In genomic region chr3:66038726-66039589, GRCh38 we compare ENCODE assay signal across 1 cellular context.
TF ChIP-seq lines count a peak whose summit lies in the region.

Gene MAGI1 (minus strand): TSS chr3:66038918. CDS start chr3:66038308, 610 bp downstream.

TF ChIP-seq in HepG2, 621 proteins besides CTCF, POLR2A, EP300 and RAD21 (continued from another document):
- no peak for TF ChIP-seq ZNF580 (CRISPR knock-in tag; IDR thresholded peaks at IDR 0.05; ENCODE audit: borderline replicate concordance, low read depth)
- peak; percentile 48; the same call in 1 of the 2 replicates for TF ChIP-seq CCDC6 (CRISPR knock-in tag; IDR thresholded peaks at IDR 0.05)
- TF ChIP-seq TBX2 (CRISPR knock-in tag; IDR thresholded peaks at IDR 0.05; ENCODE audit: borderline replicate concordance) = peak; percentile 61
- peak; percentile 60; the same call in 1 of the 2 replicates for TF ChIP-seq CHD4 (IDR thresholded peaks at IDR 0.05; ENCODE audit: borderline replicate concordance, low read length)
- TF ChIP-seq PHF21A (CRISPR knock-in tag; IDR thresholded peaks at IDR 0.05) = peak; percentile 53
- TF ChIP-seq ZNF609 (CRISPR knock-in tag; IDR thresholded peaks at IDR 0.05; ENCODE audit: borderline replicate concordance) = peak; percentile 32; the same call in 1 of the 2 replicates
- TF ChIP-seq ZBTB40 (IDR thresholded peaks at IDR 0.05) = no peak
- TF ChIP-seq ZBTB40 (CRISPR knock-in tag; IDR thresholded peaks at IDR 0.05) = peak; percentile 21; the same call in 1 of the 2 replicates
- TF ChIP-seq ZNF768 (CRISPR knock-in tag; IDR thresholded peaks at IDR 0.05) = 0 out of 2 replicates have a peak, but pooled peaks have one; percentile 38
- peak; percentile 12 for TF ChIP-seq MIER3 (CRISPR knock-in tag; IDR thresholded peaks at IDR 0.05; ENCODE audit: borderline replicate concordance)
- peak; percentile 12; the same call in 1 of the 2 replicates for TF ChIP-seq TFDP2 (CRISPR knock-in tag; IDR thresholded peaks at IDR 0.05)
- TF ChIP-seq ZNF558 (CRISPR knock-in tag; IDR thresholded peaks at IDR 0.05; ENCODE audit: borderline replicate concordance) = no peak; the same call in 1 of the 2 replicates
- peak; percentile 56 for TF ChIP-seq ZNF772 (CRISPR knock-in tag; IDR thresholded peaks at IDR 0.05)
- TF ChIP-seq KAT8 (CRISPR knock-in tag; IDR thresholded peaks at IDR 0.05) = peak; percentile 7; the same call in 1 of the 2 replicates
- no peak for TF ChIP-seq CBX2 (IDR thresholded peaks at IDR 0.05; ENCODE audit: low read depth, low read length)
- TF ChIP-seq CBX2 (CRISPR knock-in tag; IDR thresholded peaks at IDR 0.05; ENCODE audit: low read depth) = no peak
